ENCODE assay signal across 29 cellular contexts in the genomic region with DNA sequence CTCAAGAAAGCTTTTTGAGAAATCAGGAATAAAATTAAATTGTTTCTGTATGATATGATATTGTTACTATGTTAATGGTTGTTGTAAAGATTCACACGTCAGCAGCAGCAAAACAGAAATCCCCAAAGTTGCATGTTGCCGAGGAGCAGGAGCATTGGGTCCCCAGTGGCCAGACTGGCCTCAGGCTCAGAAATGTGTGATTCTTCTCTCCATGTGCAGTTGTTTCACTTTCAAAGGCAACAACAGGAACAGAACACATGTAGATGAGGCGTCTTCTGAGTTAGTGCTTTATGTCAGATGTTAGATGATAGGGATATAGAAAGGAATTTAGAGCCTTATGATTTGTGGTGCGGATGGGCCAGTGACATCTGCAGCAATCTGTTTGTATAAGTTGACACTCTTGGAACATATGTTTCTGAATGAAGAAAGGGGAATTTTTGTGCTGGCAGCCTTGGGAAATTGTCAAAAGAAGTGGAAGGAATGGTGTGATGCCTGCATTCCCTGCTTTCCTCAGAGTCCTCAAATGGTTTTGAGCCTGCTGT. TPM values are rescaled to one million over a fixed set of nuclear protein-coding genes. Genes with fewer than 3 reads are reported as not detected.
DNase-seq lines count a peak whose midpoint lies in the region; ATAC-seq and TF ChIP-seq lines count a peak whose summit lies in the region.
"Had no signal": no experiment of that assay in that cellular context is flagged by ENCODE, and none has a peak within 500 bp of the region (broad histone marks: within the 10 kb centered on the region; RNA-seq: fewer than 3 reads in every experiment).

No MANE protein-coding gene starts in this region.

- H3K18ac ChIP-seq in mesenchymal stem cell (ENCODE audit: low read depth in 1 of 2, low read length in 2 of 2): no peak overlapping the region

- peak overlapping the region in 3 of 5 experiments; percentile 92 to 96 (median 94) for H3K4me3 Mint-ChIP-seq in brain
- H3K4me3 Mint-ChIP-seq in type B pancreatic cell: peak overlapping the region; percentile 7
- H3K4me3 Mint-ChIP-seq: activated naive CD4-positive, alpha-beta T cell treated with anti-CD3 and anti-CD28 coated beads, Interleukin-2, amount 10 ng/mL, durations not matched to agents 7 days and 5 days had no signal

- no peak overlapping the region for H4K8ac ChIP-seq in mesenchymal stem cell (ENCODE audit: low read length)

- H3K4me3 ChIP-seq in MM.1S (ENCODE audit: low read length): no peak overlapping the region
- H3K4me3 ChIP-seq in mesenchymal stem cell (ENCODE audit: insufficient read depth in 1 of 2, low read depth in 1 of 2, low read length in 2 of 2): no peak overlapping the region
- no peak overlapping the region for H3K4me3 ChIP-seq in body of pancreas
- H3K4me3 ChIP-seq: colonic mucosa, GM23338, SJCRH30 had no signal

- TF ChIP-seq CTCF in MM.1S (IDR thresholded peaks at IDR 0.05; ENCODE audit: low read length): no peak
- TF ChIP-seq CTCF in brain (conservative IDR thresholded peaks at IDR 0.05): no peak
- TF ChIP-seq CTCF in type B pancreatic cell (conservative IDR thresholded peaks at IDR 0.05): no peak
- TF ChIP-seq CTCF in body of pancreas (IDR thresholded peaks at IDR 0.05): no peak

- no peaks in the 10 kb centered on the region for H3K9me2 ChIP-seq in MM.1S (replicated peaks; ENCODE audit: insufficient read depth, low read length)

- H3K4me1 ChIP-seq in MM.1S (ENCODE audit: low read length) (peaks cover 21% of the 10 kb centered on the region; the same call in 1 of the 2 replicates), mesenchymal stem cell (ENCODE audit: control insufficient read depth, insufficient read depth, low read depth, low read length) (peaks cover 4% of the 10 kb centered on the region), body of pancreas (peaks cover 15% of the 10 kb centered on the region)
- H3K4me1 ChIP-seq: colonic mucosa had no signal

- H3K9me3 ChIP-seq in MM.1S (replicated peaks; ENCODE audit: insufficient read depth, low read length): no peaks in the 10 kb centered on the region
- no peaks in the 10 kb centered on the region for H3K9me3 ChIP-seq in mesenchymal stem cell (ENCODE audit: control insufficient read depth, low read length)
- no peaks in the 10 kb centered on the region for H3K9me3 ChIP-seq in body of pancreas
- H3K9me3 ChIP-seq: colonic mucosa, SJCRH30 had no signal

- no peaks in the 10 kb centered on the region for H4K20me1 ChIP-seq in MM.1S (ENCODE audit: insufficient read depth, low read length)

- ATAC-seq in body of pancreas: no peak
- ATAC-seq: activated T-cell treated with anti-CD3 and anti-CD28 coated beads, Interleukin-2, amount 50 U/mL, for 4 hours; effector memory CD8-positive, alpha-beta T cell; foreskin keratinocyte; GM23338; left lobe of liver; stimulated activated naive CD8-positive, alpha-beta T cell treated with anti-CD3 and anti-CD28 coated beads, Interleukin-15, Interleukin-2, amounts not matched to agents 100 U/mL and 50 U/mL, for 24 hours; T-cell had no signal

- peaks cover 8% of the 10 kb centered on the region for H3K27me3 Mint-ChIP-seq in brain
- peaks cover 30% of the 10 kb centered on the region for H3K27me3 Mint-ChIP-seq in type B pancreatic cell

- H3K27me3 ChIP-seq in MM.1S (replicated peaks; ENCODE audit: insufficient read depth, low read length): no peaks in the 10 kb centered on the region
- H3K27me3 ChIP-seq in mesenchymal stem cell (ENCODE audit: control insufficient read depth in 1 of 2, insufficient read depth in 1 of 2, low read length in 2 of 2): no peaks in the 10 kb centered on the region
- no peaks in the 10 kb centered on the region for H3K27me3 ChIP-seq in body of pancreas
- H3K27me3 ChIP-seq: colonic mucosa, foreskin keratinocyte, SJCRH30 had no signal

- H3K36me3 Mint-ChIP-seq in brain: peaks cover 4% of the 10 kb centered on the region
- no peaks in the 10 kb centered on the region for H3K36me3 Mint-ChIP-seq in type B pancreatic cell
- H3K36me3 Mint-ChIP-seq: activated naive CD4-positive, alpha-beta T cell treated with anti-CD3 and anti-CD28 coated beads, Interleukin-2, amount 10 ng/mL, durations not matched to agents 7 days and 5 days; naive B cell; T-cell had no signal

- H3K27ac ChIP-seq in MM.1S (ENCODE audit: low read length) (no peak overlapping the region), mesenchymal stem cell (ENCODE audit: low read length, poor library complexity, severe bottlenecking) (no peak overlapping the region), body of pancreas (no peak overlapping the region)
- H3K27ac ChIP-seq: C4-2B, colonic mucosa, foreskin keratinocyte, KMS-11, SJCRH30 had no signal

- no peaks in the 10 kb centered on the region for H3K9me3 Mint-ChIP-seq in brain
- no peaks in the 10 kb centered on the region for H3K9me3 Mint-ChIP-seq in type B pancreatic cell
- H3K9me3 Mint-ChIP-seq: activated B cell treated with CpG ODN at 0.5 μM for 24 hours; activated naive CD4-positive, alpha-beta T cell treated with anti-CD3 and anti-CD28 coated beads, Interleukin-2, amount 10 ng/mL, durations not matched to agents 7 days and 5 days; activated T-cell treated with anti-CD3 and anti-CD28 coated beads, Interleukin-2, amount 50 U/mL, for 4 hours; effector memory CD8-positive, alpha-beta T cell; T-cell had no signal

- no peak overlapping the region for H3K9ac ChIP-seq in MM.1S (ENCODE audit: low read length)
- no peak overlapping the region for H3K9ac ChIP-seq in mesenchymal stem cell (ENCODE audit: low read length)
- H3K9ac ChIP-seq: KMS-11 had no signal

- H3K79me1 ChIP-seq in mesenchymal stem cell (replicated peaks; ENCODE audit: low read length, poor library complexity, severe bottlenecking): peaks cover 6% of the 10 kb centered on the region

- H3K27ac Mint-ChIP-seq in brain: peak overlapping the region in 3 of 5 experiments; percentile 2 to 12 (median 10)
- H3K27ac Mint-ChIP-seq in type B pancreatic cell: no peak overlapping the region
- H3K27ac Mint-ChIP-seq: activated B cell treated with CpG ODN at 0.5 μM for 24 hours; activated naive CD4-positive, alpha-beta T cell treated with anti-CD3 and anti-CD28 coated beads, Interleukin-2, amount 10 ng/mL, durations not matched to agents 7 days and 5 days; effector memory CD8-positive, alpha-beta T cell; GM23338; T-cell had no signal

- no peak overlapping the region for H2BK5ac ChIP-seq in mesenchymal stem cell (ENCODE audit: low read depth, low read length, poor library complexity, severe bottlenecking)

- H2AFZ ChIP-seq in MM.1S (ENCODE audit: low read length): no peak overlapping the region
- no peak overlapping the region for H2AFZ ChIP-seq in mesenchymal stem cell (ENCODE audit: low read depth, low read length)
- H2AFZ ChIP-seq: GM23338 had no signal

- no peak overlapping the region for H4K91ac ChIP-seq in mesenchymal stem cell (ENCODE audit: low read length)

- H3F3A ChIP-seq in MM.1S (ENCODE audit: insufficient read depth, low read length): no peaks in the 10 kb centered on the region

- H3K4ac ChIP-seq in mesenchymal stem cell (ENCODE audit: low read depth in 1 of 2, low read length in 2 of 2): no peak overlapping the region

- TF ChIP-seq POLR2A in body of pancreas (IDR thresholded peaks at IDR 0.05): no peak

- peaks cover 9% of the 10 kb centered on the region; the same call in 1 of the 2 replicates for H3K79me2 ChIP-seq in MM.1S (ENCODE audit: low read length)

- H3K14ac ChIP-seq in mesenchymal stem cell (ENCODE audit: low read length in 2 of 2): no peak overlapping the region

- intact Hi-C loops in body of pancreas (cut with DNase I): no loop called here

- H3K36me3 ChIP-seq in MM.1S (replicated peaks; ENCODE audit: insufficient read depth, low read length) (no peaks in the 10 kb centered on the region), mesenchymal stem cell (ENCODE audit: control insufficient read depth in 1 of 2, insufficient read depth in 2 of 2, low read depth in 1 of 2, low read length in 2 of 2) (no peaks in the 10 kb centered on the region), body of pancreas (replicated peaks in 1 of 2; ENCODE audit: insufficient read depth in 1 of 2, low read depth in 2 of 2) (no peaks in the 10 kb centered on the region)
- H3K36me3 ChIP-seq: colonic mucosa, SJCRH30 had no signal

- no peak overlapping the region for H3K23ac ChIP-seq in mesenchymal stem cell (ENCODE audit: low read length in 2 of 2)

- H2AK5ac ChIP-seq in mesenchymal stem cell (ENCODE audit: low read length, severe bottlenecking): no peak overlapping the region

- H2BK120ac ChIP-seq in mesenchymal stem cell (ENCODE audit: low read depth, low read length): no peak overlapping the region

- DNase-seq in MM.1S (peak; percentile 27), mesenchymal stem cell (peak; percentile 26), type B pancreatic cell (ENCODE audit: extremely low spot score, unreplicated experiment) (no peak), NCI-H2107 (lab: John Stamatoyannopoulos, UW) (no peak), AG08395 (ENCODE audit: low spot score) (no peak), body of pancreas (no peak)
- DNase-seq: activated B cell treated with CpG ODN at 0.5 μM for 24 hours; activated CD4-positive, alpha-beta T cell treated with anti-CD3 and anti-CD28 coated beads, Interleukin-2, amount 50 U/mL, for 1 hour; activated naive CD4-positive, alpha-beta T cell treated with anti-CD3 and anti-CD28 coated beads, Interleukin-2, amount 10 ng/mL, durations not matched to agents 7 days and 5 days; activated T-cell treated with anti-CD3 and anti-CD28 coated beads, Interleukin-2, amount 50 U/mL, for 4 hours; Calu3; colonic mucosa; DMS79 treated with DMSO at 0.1 percent for 48 hours; effector memory CD8-positive, alpha-beta T cell; foreskin keratinocyte; MV-4-11; naive B cell; NCI-H146; NCI-H2171 treated with DMSO at 0.1 percent for 48 hours; occipital lobe; SJCRH30; stimulated activated naive CD8-positive, alpha-beta T cell treated with anti-CD3 and anti-CD28 coated beads, Interleukin-15, Interleukin-2, amounts not matched to agents 100 U/mL and 50 U/mL, for 24 hours; T-cell; trophoblast cell had no signal

- H3K4me2 ChIP-seq in MM.1S (ENCODE audit: low read depth, low read length): no peak overlapping the region
- no peak overlapping the region for H3K4me2 ChIP-seq in mesenchymal stem cell (ENCODE audit: low read length, poor library complexity, severe bottlenecking)
- H3K4me2 ChIP-seq: GM23338, KMS-11 had no signal

- peaks cover 50% of the 10 kb centered on the region for H3K4me1 Mint-ChIP-seq in brain
- peaks cover 23% of the 10 kb centered on the region for H3K4me1 Mint-ChIP-seq in type B pancreatic cell (ENCODE audit: unreplicated experiment)

- WGBS in mesenchymal stem cell: 75% methylated on average over 4 of the region's 4 CpGs
- WGBS in body of pancreas, 2 donors: 88 to 89% methylated on average over 4 of the region's 4 CpGs

- no peak overlapping the region for H2BK12ac ChIP-seq in mesenchymal stem cell (ENCODE audit: low read length in 2 of 2)

- no peak overlapping the region for H2BK15ac ChIP-seq in mesenchymal stem cell (ENCODE audit: low read depth, poor library complexity, severe bottlenecking)

RNA-seq across cellular contexts. Expression of a gene that starts 2.1 kb away (rescaled TPM):
- 7.9 TPM for polyA plus RNA-seq in brain (ENCODE audit: insufficient read depth, low read depth, low replicate concordance)
- 9.5 TPM for polyA plus RNA-seq in mesenchymal stem cell (2013, experiment 1 of 2)
- 7.7 TPM for polyA plus RNA-seq in mesenchymal stem cell (2013, experiment 2 of 2)
- total RNA-seq in type B pancreatic cell (ENCODE audit: low replicate concordance): 21.1 and 27.5 TPM in 2 replicates
- 10 to 100 TPM; 25.7 to 29.0 TPM for total RNA-seq in body of pancreas
- total RNA-seq: activated B cell treated with CpG ODN at 0.5 μM for 24 hours had no signal

Comparison
In these comparisons a context has a peak if more than half of its experiments do, and no peak if none do; other contexts are left out.
1. DNase-seq: peak in MM.1S (single experiment) and mesenchymal stem cell (single experiment); none in type B pancreatic cell (single experiment), NCI-H2107 (single experiment), AG08395 (single experiment) and body of pancreas (0 of 4).